10 cellular contexts compared by ENCODE assay signal in genomic region chr1:117405042-117405441, GRCh38.
"Had no signal": no experiment of that assay in that cellular context is flagged by ENCODE, and none has a peak within 500 bp of the region (broad histone marks: within the 10 kb centered on the region; RNA-seq: fewer than 3 reads in every experiment).

No MANE protein-coding gene starts in this region.

- H3K27ac ChIP-seq: HL-60, KMS-11 had no signal

- H3K27me3 Mint-ChIP-seq: IgD-negative memory B cell had no signal

- H3K4me2 ChIP-seq: KMS-11 had no signal

- FAIRE-seq: HepG2, HTR-8/SVneo had no signal

- H3K4me3 Mint-ChIP-seq: IgD-negative memory B cell had no signal

- DNase-seq: IMR-90, Karpas-422, Kasumi-1, KBM-7, KG1 had no signal

- H3K9ac ChIP-seq: KMS-11 had no signal

- ATAC-seq: HepG2 had no signal
